Comparison of ENCODE assay signal across 8 cellular contexts in the genomic region with DNA sequence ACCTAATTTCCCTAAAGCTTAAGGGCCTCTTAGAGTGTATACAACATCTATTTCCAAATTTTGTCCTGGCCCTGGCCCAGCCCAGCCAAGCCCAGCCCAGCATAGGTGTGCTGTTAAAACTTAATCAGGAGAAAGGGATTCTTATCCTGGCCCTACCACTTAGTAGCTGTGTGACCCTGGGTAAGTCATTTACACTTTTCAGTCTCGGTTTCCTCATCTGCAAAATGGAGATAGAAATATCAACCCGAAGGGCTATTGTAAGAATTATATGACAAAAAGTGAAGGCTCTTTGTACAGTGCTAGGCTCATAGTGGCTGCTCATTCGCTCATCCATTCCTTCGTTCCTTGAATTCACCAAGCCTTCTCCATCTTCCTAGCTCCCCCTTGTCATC. TPM values are rescaled to one million over a fixed set of nuclear protein-coding genes. Genes with fewer than 3 reads are reported as not detected.
DNase-seq lines count a peak whose midpoint lies in the region; ATAC-seq and TF ChIP-seq lines count a peak whose summit lies in the region.

No MANE protein-coding gene starts in this region.

- H3K36me3 Mint-ChIP-seq in activated naive CD8-positive, alpha-beta T cell, result peaks cover 5% of the 10 kb centered on the region
- peaks cover 0 to 4% (median 3%) of the 10 kb centered on the region in 3 donors for H3K36me3 Mint-ChIP-seq in immature natural killer cell

- H3K4me3 ChIP-seq in SK-N-SH (ENCODE audit: low read depth in 2 of 2, low read length in 1 of 2) (peak overlapping the region; percentile 80 to 94), subcutaneous abdominal adipose tissue (ENCODE audit: low read depth in 1 of 5, low read length in 5 of 5) (peak overlapping the region; percentile 65 to 97 (median 92))

- no peaks in the 10 kb centered on the region for H3K27me3 Mint-ChIP-seq in activated naive CD8-positive, alpha-beta T cell
- H3K27me3 Mint-ChIP-seq in immature natural killer cell (ENCODE audit: low read depth in 3 of 3), result peaks cover 6 to 8% (median 8%) of the 10 kb centered on the region in 3 donors

- peaks cover 25% of the 10 kb centered on the region for H3K79me2 ChIP-seq in SK-N-SH (ENCODE audit: insufficient read depth)

- ATAC-seq in SK-N-SH treated with all-trans-retinoic acid at 6 μM for 48 hours (no peak), GM21723 (IDR thresholded peaks at IDR 0.05; ENCODE audit: unreplicated experiment) (no peak), GM21717 (IDR thresholded peaks at IDR 0.05; ENCODE audit: unreplicated experiment) (no peak)

- peak overlapping the region; percentile 83 for H3K4me2 ChIP-seq in SK-N-SH

- DNase-seq in SK-N-SH (no peak), immature natural killer cell (no peak), HuH-7.5 (ENCODE audit: low spot score) (no peak)

- H3K27ac ChIP-seq in SK-N-SH (ENCODE audit: low read depth in 2 of 2, low read length in 1 of 2) (peak overlapping the region in 1 of 2 experiments; percentile 8; a peak in 2 of 4 replicates), subcutaneous abdominal adipose tissue (ENCODE audit: low read depth, low read length) (peak overlapping the region; percentile 79)

- no peaks in the 10 kb centered on the region for H3K9me3 Mint-ChIP-seq in activated naive CD8-positive, alpha-beta T cell (ENCODE audit: low read depth)
- no peaks in the 10 kb centered on the region for H3K9me3 Mint-ChIP-seq in immature natural killer cell

- no peaks in the 10 kb centered on the region for H4K20me1 ChIP-seq in SK-N-SH (ENCODE audit: insufficient read depth)

- no peaks in the 10 kb centered on the region for H3F3A ChIP-seq in SK-N-SH (replicated peaks; ENCODE audit: insufficient read depth)

- H3K9me3 ChIP-seq in SK-N-SH (no peaks in the 10 kb centered on the region), subcutaneous abdominal adipose tissue (ENCODE audit: control insufficient read depth in 5 of 5, low read length in 5 of 5) (no peaks in the 10 kb centered on the region)

- H2AFZ ChIP-seq in SK-N-SH (ENCODE audit: low read depth), result peak overlapping the region; percentile 96

- TF ChIP-seq CTCF in SK-N-SH (IDR thresholded peaks at IDR 0.05), result no peak

- H3K4me1 ChIP-seq in SK-N-SH (ENCODE audit: control insufficient read depth in 1 of 2, insufficient read depth in 2 of 2, low read depth in 1 of 2, low read length in 1 of 2), result peaks cover 0 to 9% of the 10 kb centered on the region in 2 experiments; a peak in 2 of 4 replicates
- peaks cover 0 to 20% (median 18%) of the 10 kb centered on the region in 5 donors for H3K4me1 ChIP-seq in subcutaneous abdominal adipose tissue (ENCODE audit: control insufficient read depth in 5 of 5, insufficient read depth in 5 of 5, low read length in 5 of 5)

- H3K9ac ChIP-seq in SK-N-SH (peak overlapping the region; percentile 85), subcutaneous abdominal adipose tissue (ENCODE audit: low read length in 5 of 5) (peak overlapping the region in 4 of 5 donors; percentile 47 to 85 (median 72))

- POLR2A ChIA-PET in SK-N-SH (lab: Yijun Ruan, JAX), result interaction anchor here (0.7 to 1.6 kb wide), 3 partner anchors 9 to 52 kb away, joined by 3 to 5 read pairs (median 3); no protein-coding TSS in a partner anchor

- H3K9me2 ChIP-seq in SK-N-SH, result no peaks in the 10 kb centered on the region

- H3K4me3 Mint-ChIP-seq in activated naive CD8-positive, alpha-beta T cell, result peak overlapping the region; percentile 98
- H3K4me3 Mint-ChIP-seq in immature natural killer cell, result peak overlapping the region; percentile 93 to 99 (median 96)

- H3K27me3 ChIP-seq in SK-N-SH (ENCODE audit: insufficient read depth), result no peaks in the 10 kb centered on the region
- H3K27me3 ChIP-seq in subcutaneous abdominal adipose tissue (ENCODE audit: control insufficient read depth in 5 of 5, insufficient read depth in 4 of 5, low read length in 5 of 5), result no peaks in the 10 kb centered on the region

- peak overlapping the region; percentile 97 for H3K27ac Mint-ChIP-seq in activated naive CD8-positive, alpha-beta T cell
- H3K27ac Mint-ChIP-seq in immature natural killer cell, result peak overlapping the region; percentile 92 to 99 (median 96)

- WGBS in SK-N-SH (ENCODE audit: low lambda C conversion rate), result 1% methylated on average over 4 of the region's 4 CpGs

- no peak for TF ChIP-seq EP300 in SK-N-SH (IDR thresholded peaks at IDR 0.05; ENCODE audit: borderline replicate concordance in 1 of 2, low read depth in 1 of 2, low read length in 1 of 2)

- peaks cover 10 to 37% of the 10 kb centered on the region in 2 experiments for H3K36me3 ChIP-seq in SK-N-SH (replicated peaks in 1 of 2; ENCODE audit: control insufficient read depth in 1 of 2, insufficient read depth in 2 of 2, low read length in 1 of 2)
- peaks cover 5 to 15% (median 10%) of the 10 kb centered on the region in 5 donors for H3K36me3 ChIP-seq in subcutaneous abdominal adipose tissue (ENCODE audit: control insufficient read depth in 5 of 5, insufficient read depth in 5 of 5, low read length in 5 of 5)

- TF ChIP-seq RAD21 in SK-N-SH (IDR thresholded peaks at IDR 0.05; ENCODE audit: low read length), result no peak

- CTCF ChIA-PET in SK-N-SH (lab: Yijun Ruan, JAX), result interaction anchor here (1.0 to 2.0 kb wide), 6 partner anchors 17 to 320 kb away, joined by 3 to 25 read pairs (median 4); a partner anchor contains a TSS

- peaks cover 29% of the 10 kb centered on the region for H3K4me1 Mint-ChIP-seq in activated naive CD8-positive, alpha-beta T cell (ENCODE audit: low read depth)
- peaks cover 19 to 31% of the 10 kb centered on the region in 2 donors for H3K4me1 Mint-ChIP-seq in immature natural killer cell

TF ChIP-seq in SK-N-SH, 30 proteins besides CTCF, POLR2A, EP300 and RAD21:
- TF ChIP-seq, protein P1, sequence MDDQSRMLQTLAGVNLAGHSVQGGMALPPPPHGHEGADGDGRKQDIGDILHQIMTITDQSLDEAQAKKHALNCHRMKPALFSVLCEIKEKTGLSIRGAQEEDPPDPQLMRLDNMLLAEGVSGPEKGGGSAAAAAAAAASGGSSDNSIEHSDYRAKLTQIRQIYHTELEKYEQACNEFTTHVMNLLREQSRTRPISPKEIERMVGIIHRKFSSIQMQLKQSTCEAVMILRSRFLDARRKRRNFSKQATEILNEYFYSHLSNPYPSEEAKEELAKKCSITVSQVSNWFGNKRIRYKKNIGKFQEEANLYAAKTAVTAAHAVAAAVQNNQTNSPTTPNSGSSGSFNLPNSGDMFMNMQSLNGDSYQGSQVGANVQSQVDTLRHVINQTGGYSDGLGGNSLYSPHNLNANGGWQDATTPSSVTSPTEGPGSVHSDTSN (IDR thresholded peaks at IDR 0.05), result no peak
- TF ChIP-seq NFIC (IDR thresholded peaks at IDR 0.05; ENCODE audit: borderline replicate concordance), result no peak
- TF ChIP-seq NRF1 (IDR thresholded peaks at IDR 0.05; ENCODE audit: low read depth, low read length), result no peak
- TF ChIP-seq RFX5 (IDR thresholded peaks at IDR 0.05; ENCODE audit: low read length), result no peak

TF ChIP-seq in SK-N-SH treated with all-trans-retinoic acid at 6 μM for 48 hours, 23 proteins besides CTCF, POLR2A, EP300 and RAD21:
- TF ChIP-seq ZFP3 (CRISPR knock-in tag; IDR thresholded peaks at IDR 0.05) (no peak), ZNF70 (CRISPR knock-in tag; IDR thresholded peaks at IDR 0.05) (no peak), ISL1 (CRISPR knock-in tag; IDR thresholded peaks at IDR 0.05) (no peak), RARB (CRISPR knock-in tag; IDR thresholded peaks at IDR 0.05) (no peak), TOX (CRISPR knock-in tag; IDR thresholded peaks at IDR 0.05; ENCODE audit: borderline replicate concordance) (no peak), ARNTL (CRISPR knock-in tag; IDR thresholded peaks at IDR 0.05; ENCODE audit: borderline replicate concordance, low read depth) (no peak), ESRRG (CRISPR knock-in tag; IDR thresholded peaks at IDR 0.05) (no peak), SNAI2 (CRISPR knock-in tag; IDR thresholded peaks at IDR 0.05) (no peak), ZFP30 (CRISPR knock-in tag; IDR thresholded peaks at IDR 0.05) (no peak), OSR1 (CRISPR knock-in tag; IDR thresholded peaks at IDR 0.05) (no peak), BACH2 (CRISPR knock-in tag; IDR thresholded peaks at IDR 0.05; ENCODE audit: borderline replicate concordance) (no peak)
- TF ChIP-seq, protein P2, sequence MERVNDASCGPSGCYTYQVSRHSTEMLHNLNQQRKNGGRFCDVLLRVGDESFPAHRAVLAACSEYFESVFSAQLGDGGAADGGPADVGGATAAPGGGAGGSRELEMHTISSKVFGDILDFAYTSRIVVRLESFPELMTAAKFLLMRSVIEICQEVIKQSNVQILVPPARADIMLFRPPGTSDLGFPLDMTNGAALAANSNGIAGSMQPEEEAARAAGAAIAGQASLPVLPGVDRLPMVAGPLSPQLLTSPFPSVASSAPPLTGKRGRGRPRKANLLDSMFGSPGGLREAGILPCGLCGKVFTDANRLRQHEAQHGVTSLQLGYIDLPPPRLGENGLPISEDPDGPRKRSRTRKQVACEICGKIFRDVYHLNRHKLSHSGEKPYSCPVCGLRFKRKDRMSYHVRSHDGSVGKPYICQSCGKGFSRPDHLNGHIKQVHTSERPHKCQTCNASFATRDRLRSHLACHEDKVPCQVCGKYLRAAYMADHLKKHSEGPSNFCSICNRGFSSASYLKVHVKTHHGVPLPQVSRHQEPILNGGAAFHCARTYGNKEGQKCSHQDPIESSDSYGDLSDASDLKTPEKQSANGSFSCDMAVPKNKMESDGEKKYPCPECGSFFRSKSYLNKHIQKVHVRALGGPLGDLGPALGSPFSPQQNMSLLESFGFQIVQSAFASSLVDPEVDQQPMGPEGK (CRISPR knock-in tag; IDR thresholded peaks at IDR 0.05; ENCODE audit: borderline replicate concordance), result no peak
- TF ChIP-seq, protein P3, sequence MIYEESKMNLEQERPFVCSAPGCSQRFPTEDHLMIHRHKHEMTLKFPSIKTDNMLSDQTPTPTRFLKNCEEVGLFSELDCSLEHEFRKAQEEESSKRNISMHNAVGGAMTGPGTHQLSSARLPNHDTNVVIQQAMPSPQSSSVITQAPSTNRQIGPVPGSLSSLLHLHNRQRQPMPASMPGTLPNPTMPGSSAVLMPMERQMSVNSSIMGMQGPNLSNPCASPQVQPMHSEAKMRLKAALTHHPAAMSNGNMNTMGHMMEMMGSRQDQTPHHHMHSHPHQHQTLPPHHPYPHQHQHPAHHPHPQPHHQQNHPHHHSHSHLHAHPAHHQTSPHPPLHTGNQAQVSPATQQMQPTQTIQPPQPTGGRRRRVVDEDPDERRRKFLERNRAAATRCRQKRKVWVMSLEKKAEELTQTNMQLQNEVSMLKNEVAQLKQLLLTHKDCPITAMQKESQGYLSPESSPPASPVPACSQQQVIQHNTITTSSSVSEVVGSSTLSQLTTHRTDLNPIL (CRISPR knock-in tag; IDR thresholded peaks at IDR 0.05; ENCODE audit: low read depth), result no peak

RNA-seq across cellular contexts. Expression of a gene that starts 0.4 kb away (rescaled TPM):
- polyA plus RNA-seq in SK-N-SH (2012; rRNA removed) (14.8 and 17.0 TPM in 2 replicates), immature natural killer cell (10 to 100 TPM; 28.7 to 34.4 (median 32.4) TPM)
- 16.7 and 16.9 TPM in 2 replicates for polyA plus RNA-seq in SK-N-SH (2012; cell fraction: cytosol; rRNA removed)
- 3.1 and 3.9 TPM in 2 replicates for polyA plus RNA-seq in SK-N-SH (2012; cell fraction: nucleus; rRNA removed)

RNA-seq across cellular contexts. Expression of a gene that starts 0.8 kb away (rescaled TPM):
- polyA plus RNA-seq in SK-N-SH (2012; rRNA removed), result 9.6 and 11.7 TPM in 2 replicates
- polyA plus RNA-seq in SK-N-SH (2012; cell fraction: cytosol; rRNA removed), result 9.0 and 9.2 TPM in 2 replicates
- 14.5 and 18.5 TPM in 2 replicates for polyA plus RNA-seq in SK-N-SH (2012; cell fraction: nucleus; rRNA removed)
- 10 to 100 TPM in 1 of 3 donors, 1 to 10 TPM in 1, not detected in 1; 6.9 to 10.4 TPM for polyA plus RNA-seq in immature natural killer cell
